In the genomic region with DNA sequence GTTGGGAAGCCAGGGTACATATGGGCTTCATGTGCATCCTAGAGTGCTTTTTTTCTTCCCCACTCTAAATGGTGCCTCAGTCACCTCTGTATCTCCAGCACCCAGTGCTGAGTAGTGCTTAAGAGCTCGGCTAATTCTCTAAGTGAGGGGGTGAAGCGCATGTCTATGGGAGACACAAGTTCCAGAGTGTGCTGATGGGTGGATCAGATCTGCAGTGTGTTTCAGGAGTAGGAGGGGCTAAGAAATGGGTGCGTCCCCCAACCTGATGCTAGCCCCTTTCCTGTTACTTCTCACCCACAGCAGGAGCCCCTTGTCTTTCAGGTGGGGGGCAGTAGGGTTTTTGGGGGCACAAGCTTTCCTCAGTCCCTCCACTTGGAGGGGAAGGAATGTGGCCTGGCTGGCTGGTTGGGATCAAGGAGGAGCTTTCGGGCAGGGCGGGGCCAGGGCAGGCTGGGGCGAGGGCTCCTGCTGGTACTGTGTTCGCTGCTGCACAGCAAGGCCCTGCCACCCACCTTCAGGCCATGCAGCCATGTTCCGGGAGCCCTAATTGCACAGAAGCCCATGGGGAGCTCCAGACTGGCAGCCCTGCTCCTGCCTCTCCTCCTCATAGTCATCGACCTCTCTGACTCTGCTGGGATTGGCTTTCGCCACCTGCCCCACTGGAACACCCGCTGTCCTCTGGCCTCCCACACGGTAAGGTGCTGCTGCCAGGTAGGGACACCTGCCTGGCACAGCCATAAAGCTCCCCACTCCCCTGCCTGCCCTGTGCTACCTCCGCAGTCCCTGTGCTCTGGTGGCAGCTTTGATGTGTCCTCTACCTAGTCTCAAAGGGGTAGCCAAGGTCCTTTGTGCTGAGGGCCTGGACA, we compare ENCODE assay signal across 9 cellular contexts. TPM values are rescaled to one million over a fixed set of nuclear protein-coding genes. Genes with fewer than 3 reads are reported as not detected.
DNase-seq lines count a peak whose midpoint lies in the region; ATAC-seq, FAIRE-seq and TF ChIP-seq lines count a peak whose summit lies in the region.
"Had no signal": no experiment of that assay in that cellular context is flagged by ENCODE, and none has a peak within 500 bp of the region (broad histone marks: within the 10 kb centered on the region; RNA-seq: fewer than 3 reads in every experiment).

Gene IL17RE (plus strand): TSS at position 477 of the 866 bp plus-strand sequence. CDS start 85 bp downstream, at position 562.

- TF ChIP-seq RAD21 in Ishikawa (IDR thresholded peaks at IDR 0.05; ENCODE audit: low read depth), result no peak

- peaks cover 39% of the 10 kb centered on the region for H3K4me1 ChIP-seq in ACC112 (ENCODE audit: control insufficient read depth, insufficient read depth, low read length, unreplicated experiment)

- ATAC-seq in GM18502 (IDR thresholded peaks at IDR 0.05; ENCODE audit: poor library complexity, unreplicated experiment), result no peak
- ATAC-seq in GM21529 (IDR thresholded peaks at IDR 0.05; ENCODE audit: unreplicated experiment), result no peak

- H3K79me2 ChIP-seq in ACC112 (ENCODE audit: control insufficient read depth, insufficient read depth, low read length, unreplicated experiment), result no peaks in the 10 kb centered on the region

- H3K4me3 ChIP-seq in ACC112 (ENCODE audit: low read depth, low read length), result peak within 1 kb of the TSS; percentile 50
- H3K4me3 ChIP-seq: SJSA1 had no signal

- peak within 1 kb of the TSS; percentile 51 for H3K27ac ChIP-seq in ACC112 (ENCODE audit: low read depth, low read length)
- H3K27ac ChIP-seq: SJSA1 had no signal

- H3K36me3 ChIP-seq in ACC112 (ENCODE audit: insufficient read depth, low read length), result no peaks in the 10 kb centered on the region
- H3K36me3 ChIP-seq: SJSA1 had no signal

- no peak for FAIRE-seq in urothelium cell line (lab: Jason Lieb, UNC)

- DNase-seq in cerebellum (ENCODE audit: low spot score), result peak; percentile 57
- DNase-seq in mucosa of gallbladder (ENCODE audit: low spot score), result peak; percentile 60
- no peak for DNase-seq in urothelium cell line (ENCODE audit: low spot score)
- DNase-seq in D341Med (ENCODE audit: low spot score), result no peak

- peak within 1 kb of the TSS; percentile 96 for H2AFZ ChIP-seq in ACC112 (ENCODE audit: low read length, unreplicated experiment)

- H3K27me3 ChIP-seq in ACC112 (ENCODE audit: insufficient read depth, low read length), result no peaks in the 10 kb centered on the region
- H3K27me3 ChIP-seq: SJSA1 had no signal

- no peak for TF ChIP-seq EP300 in Ishikawa (IDR thresholded peaks at IDR 0.05; ENCODE audit: borderline replicate concordance)

TF ChIP-seq in Ishikawa, 13 proteins besides CTCF, POLR2A, EP300 and RAD21:
- TF ChIP-seq MAX (IDR thresholded peaks at IDR 0.05) (peak; percentile 63; the same call in 1 of the 2 replicates), YY1 (IDR thresholded peaks at IDR 0.05; ENCODE audit: low read depth) (peak; percentile 78), NFIC (IDR thresholded peaks at IDR 0.05) (no peak), FOXM1 (IDR thresholded peaks at IDR 0.05; ENCODE audit: borderline replicate concordance, low read depth) (no peak), ZBTB7A (IDR thresholded peaks at IDR 0.05; ENCODE audit: low read depth) (peak; percentile 14; the same call in 1 of the 2 replicates), TCF12 (IDR thresholded peaks at IDR 0.05; ENCODE audit: low read depth) (no peak), TEAD4 (IDR thresholded peaks at IDR 0.05) (peak; percentile 64; the same call in 1 of the 2 replicates), CREB1 (IDR thresholded peaks at IDR 0.05; ENCODE audit: low read depth) (no peak), CEBPB (IDR thresholded peaks at IDR 0.05) (no peak), EGR1 (IDR thresholded peaks at IDR 0.05) (no peak), REST (IDR thresholded peaks at IDR 0.05; ENCODE audit: low read depth) (no peak), TAF1 (IDR thresholded peaks at IDR 0.05; ENCODE audit: low read depth) (peak; percentile 45; the same call in 1 of the 2 replicates)
- TF ChIP-seq, protein P1, sequence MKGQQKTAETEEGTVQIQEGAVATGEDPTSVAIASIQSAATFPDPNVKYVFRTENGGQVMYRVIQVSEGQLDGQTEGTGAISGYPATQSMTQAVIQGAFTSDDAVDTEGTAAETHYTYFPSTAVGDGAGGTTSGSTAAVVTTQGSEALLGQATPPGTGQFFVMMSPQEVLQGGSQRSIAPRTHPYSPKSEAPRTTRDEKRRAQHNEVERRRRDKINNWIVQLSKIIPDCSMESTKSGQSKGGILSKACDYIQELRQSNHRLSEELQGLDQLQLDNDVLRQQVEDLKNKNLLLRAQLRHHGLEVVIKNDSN (IDR thresholded peaks at IDR 0.05), result no peak

RNA-seq across cellular contexts. Expression of gene IL17RE, which starts in this region (rescaled TPM):
- 0.18 TPM for total RNA-seq in cerebellum
- 91.5 TPM for total RNA-seq in mucosa of gallbladder

Comparison
In these comparisons a context has a peak if more than half of its experiments do, and no peak if none do; other contexts are left out.
1. RNA of gene IL17RE (total RNA-seq): 91.5 TPM in mucosa of gallbladder (single experiment); 0.18 TPM in cerebellum (single experiment); every median in the first group is over 10 times any median in the second.
2. Peak in DNase-seq in cerebellum; RNA of the gene not detected or under 1 TPM.